ENCODE assay signal across 8 cellular contexts in genomic region chr9:128882677-128883590, GRCh38.
A peak's percentile ranks its signal among the peaks of the same experiment; 100 is the strongest.
DNase-seq lines count a peak whose midpoint lies in the region; ATAC-seq and TF ChIP-seq lines count a peak whose summit lies in the region.

No MANE protein-coding gene starts in this region.

- H3K27me3 ChIP-seq in HL-60 (ENCODE audit: insufficient read depth, poor library complexity, severe bottlenecking) (no peaks in the 10 kb centered on the region), iPS-18a (ENCODE audit: control insufficient read depth, insufficient read depth, low read length) (no peaks in the 10 kb centered on the region)

- peaks cover 56% of the 10 kb centered on the region for H3K4me1 Mint-ChIP-seq in activated naive CD8-positive, alpha-beta T cell (ENCODE audit: low read depth)

- DNase-seq in DMS 273 (lab: John Stamatoyannopoulos, UW; ENCODE audit: unreplicated experiment) (peak; percentile 50), HL-60 (ENCODE audit: low read depth in 1 of 2, low spot score in 1 of 2) (no peak), SHP77 (lab: John Stamatoyannopoulos, UW) (no peak)
- DNase-seq in stimulated activated CD8-positive, alpha-beta memory T cell treated with anti-CD3 and anti-CD28 coated beads, Interleukin-4, amount 100 ng/mL, for 48 hours = peak; percentile 48

- ATAC-seq in activated CD4-positive, CD25-positive, alpha-beta regulatory T cell treated with anti-CD3 and anti-CD28 coated beads, Interleukin-2, amount 50 U/mL, for 24 hours = no peak
- no peak for ATAC-seq in HG03097 (IDR thresholded peaks at IDR 0.05; ENCODE audit: low FRiP score, unreplicated experiment)

- H3K27ac ChIP-seq in HL-60 (replicated peaks) (peak overlapping the region; percentile 84), iPS-18a (ENCODE audit: low read length) (peak overlapping the region; percentile 17)

- H3K27me3 Mint-ChIP-seq in activated naive CD8-positive, alpha-beta T cell = no peaks in the 10 kb centered on the region

- H3K27ac Mint-ChIP-seq in activated naive CD8-positive, alpha-beta T cell = peak overlapping the region; percentile 90

- peak overlapping the region; percentile 80 for H3K9ac ChIP-seq in iPS-18a (ENCODE audit: low read length)

- H3K4me3 ChIP-seq in HL-60 (replicated peaks; ENCODE audit: insufficient read depth, low read length) (peak overlapping the region; percentile 94), iPS-18a (ENCODE audit: low read length) (peak overlapping the region; percentile 79)

- no peaks in the 10 kb centered on the region for H3K36me3 Mint-ChIP-seq in activated naive CD8-positive, alpha-beta T cell

- no peak for TF ChIP-seq CTCF in HL-60 (IDR thresholded peaks at IDR 0.05; ENCODE audit: insufficient read depth, low read length)

- H3K9me3 ChIP-seq in iPS-18a (ENCODE audit: control insufficient read depth, low read depth, low read length) = no peaks in the 10 kb centered on the region

- peaks cover 10% of the 10 kb centered on the region for H3K4me1 ChIP-seq in iPS-18a (ENCODE audit: control insufficient read depth, low read depth, low read length)

- H3K4me3 Mint-ChIP-seq in activated naive CD8-positive, alpha-beta T cell = peak overlapping the region; percentile 92

- peaks cover 27% of the 10 kb centered on the region for H3K36me3 ChIP-seq in iPS-18a (ENCODE audit: control insufficient read depth, low read depth, low read length)

- no peaks in the 10 kb centered on the region for H3K9me3 Mint-ChIP-seq in activated naive CD8-positive, alpha-beta T cell (ENCODE audit: low read depth)

Comparison
In these comparisons a context has a peak if more than half of its experiments do, and no peak if none do; other contexts are left out.
1. DNase-seq: peak in DMS 273 (single experiment) and stimulated activated CD8-positive, alpha-beta memory T cell treated with anti-CD3 and anti-CD28 coated beads, Interleukin-4, amount 100 ng/mL, for 48 hours (single experiment); none in HL-60 (0 of 2) and SHP77 (0 of 2).